ENCODE assay signal across 7 cellular contexts in the genomic region with DNA sequence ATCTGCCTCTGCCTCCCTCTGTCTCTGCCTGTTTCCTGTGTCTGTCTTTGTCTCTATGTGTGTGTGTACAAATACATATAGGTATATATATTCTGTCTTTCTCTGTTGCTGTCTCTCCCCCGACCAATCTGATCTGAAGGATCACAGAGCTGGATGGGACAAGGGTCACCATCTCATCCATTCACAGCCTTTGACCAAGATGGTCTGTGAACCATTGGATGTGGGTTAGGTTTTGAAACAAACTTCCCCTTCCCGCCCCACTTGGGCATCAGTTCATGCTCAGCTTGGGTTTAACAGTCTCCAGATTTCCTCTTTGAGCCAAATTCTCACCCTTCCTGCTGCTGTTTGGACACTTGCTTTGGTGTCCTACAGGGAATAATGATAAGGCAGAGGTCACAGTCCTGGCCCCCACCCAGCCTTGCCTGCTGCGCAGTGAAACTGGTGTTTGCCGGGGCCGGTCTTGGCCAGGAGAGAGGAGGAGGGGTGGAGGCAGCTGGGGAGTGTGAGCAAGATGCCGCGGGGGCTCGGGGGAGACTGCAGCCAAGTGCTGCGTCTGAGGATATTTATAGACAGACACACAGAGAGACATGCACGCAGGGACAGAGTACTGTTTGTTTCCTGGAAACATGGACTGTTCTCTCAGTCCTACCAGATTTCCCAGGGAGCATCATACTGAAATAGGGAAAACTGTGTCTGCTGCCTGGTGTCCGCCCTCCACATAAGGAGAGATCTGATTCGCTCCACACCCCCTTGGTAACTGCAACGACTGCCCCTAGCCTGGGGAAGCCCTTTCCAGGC. TPM values are rescaled to one million over a fixed set of nuclear protein-coding genes. Genes with fewer than 3 reads are reported as not detected.
DNase-seq lines count a peak whose midpoint lies in the region; ATAC-seq and TF ChIP-seq lines count a peak whose summit lies in the region.

No MANE protein-coding gene starts in this region.

- H3K4me1 ChIP-seq in iPS-18a (ENCODE audit: control insufficient read depth, low read depth, low read length) (peaks cover 18% of the 10 kb centered on the region), sigmoid colon (peaks cover 0 to 95% (median 87%) of the 10 kb centered on the region in 4 donors)

- intact Hi-C loops in sigmoid colon (cut with DNase I), result loop anchor here (1.0 to 10.0 kb wide), 4 partner anchors 28 to 1134 kb away; partner anchors contain the start of gene PPP1R15B

- TF ChIP-seq CTCF in brain microvascular endothelial cell (IDR thresholded peaks at IDR 0.05; ENCODE audit: low read depth, low read length, missing control alignments) (no peak), sigmoid colon (IDR thresholded peaks at IDR 0.05) (no peak)

- H3K4me3 ChIP-seq in brain microvascular endothelial cell (ENCODE audit: low read depth, low read length) (peak overlapping the region; percentile 29), iPS-18a (ENCODE audit: low read length) (peak overlapping the region; percentile 41), sigmoid colon (peak overlapping the region in 2 of 4 donors; percentile 6 to 16)

- TF ChIP-seq POLR2A in GM19193 (IDR thresholded peaks at IDR 0.05; ENCODE audit: extremely low read depth, insufficient read depth, insufficient read length), result peak; percentile 44
- peak; percentile 31 to 38 for TF ChIP-seq POLR2A in sigmoid colon (IDR thresholded peaks at IDR 0.05)

- H3K36me3 ChIP-seq in brain microvascular endothelial cell (replicated peaks) (no peaks in the 10 kb centered on the region), iPS-18a (ENCODE audit: control insufficient read depth, low read depth, low read length) (no peaks in the 10 kb centered on the region), sigmoid colon (no peaks in the 10 kb centered on the region)

- H3K9me3 ChIP-seq in iPS-18a (ENCODE audit: control insufficient read depth, low read depth, low read length), result no peaks in the 10 kb centered on the region
- no peaks in the 10 kb centered on the region for H3K9me3 ChIP-seq in sigmoid colon

- no peaks in the 10 kb centered on the region for H3K27me3 ChIP-seq in brain microvascular endothelial cell (replicated peaks)
- peaks cover 31% of the 10 kb centered on the region for H3K27me3 ChIP-seq in iPS-18a (ENCODE audit: control insufficient read depth, insufficient read depth, low read length)
- H3K27me3 ChIP-seq in sigmoid colon, result no peaks in the 10 kb centered on the region

- peak; percentile 83 for DNase-seq in NCI-H2227 treated with DMSO at 0.1 percent for 48 hours (lab: John Stamatoyannopoulos, UW)
- DNase-seq in brain microvascular endothelial cell, result peak; percentile 60
- peak; percentile 99 for DNase-seq in sigmoid colon

- peak; percentile 89 to 99 (median 96) for TF ChIP-seq EP300 in sigmoid colon (IDR thresholded peaks at IDR 0.05)

- in situ Hi-C loops in brain microvascular endothelial cell (cut with HindIII; ENCODE audit: low pct_ligation_motif_present, low sequenced_read_pairs), result no loop called here

- H3K9ac ChIP-seq in iPS-18a (ENCODE audit: low read length), result no peak overlapping the region

- ATAC-seq in HG03460 (IDR thresholded peaks at IDR 0.05; ENCODE audit: unreplicated experiment), result no peak
- ATAC-seq in GM21737 (IDR thresholded peaks at IDR 0.05; ENCODE audit: unreplicated experiment), result no peak

- WGBS in sigmoid colon, 2 donors, result 17 to 19% methylated on average over 13 of the region's 13 CpGs

- H3K27ac ChIP-seq in brain microvascular endothelial cell (no peak overlapping the region), iPS-18a (ENCODE audit: low read length) (no peak overlapping the region), sigmoid colon (peak overlapping the region; percentile 86 to 98 (median 92))

RNA-seq across cellular contexts. Expression of gene BTG2, which starts 27.0 kb away (rescaled TPM):
- total RNA-seq in sigmoid colon, result 100 to 1,000 TPM in 3 of 4 donors, 10 to 100 TPM in 1; 66.0 to 397 (median 180) TPM
- polyA plus RNA-seq in sigmoid colon, result 10 to 100 TPM; 37.2 to 81.0 (median 63.7) TPM

RNA-seq across cellular contexts. Expression of gene CHIT1, which starts 48.8 kb away (rescaled TPM):
- total RNA-seq in sigmoid colon, result not detected
- polyA plus RNA-seq in sigmoid colon, result under 1 TPM in 1 of 3 donors, not detected in 2; 0.98 TPM

Comparison
In these comparisons a context has a peak if more than half of its experiments do, and no peak if none do; other contexts are left out.
1. H3K27ac ChIP-seq: peak in sigmoid colon (4 of 4); none in brain microvascular endothelial cell (single experiment) and iPS-18a (single experiment).
2. Peak in every context shown above with its lines, with median percentiles within 50 percentile points of each other: DNase-seq.